8 cellular contexts compared by ENCODE assay signal in the genomic region with DNA sequence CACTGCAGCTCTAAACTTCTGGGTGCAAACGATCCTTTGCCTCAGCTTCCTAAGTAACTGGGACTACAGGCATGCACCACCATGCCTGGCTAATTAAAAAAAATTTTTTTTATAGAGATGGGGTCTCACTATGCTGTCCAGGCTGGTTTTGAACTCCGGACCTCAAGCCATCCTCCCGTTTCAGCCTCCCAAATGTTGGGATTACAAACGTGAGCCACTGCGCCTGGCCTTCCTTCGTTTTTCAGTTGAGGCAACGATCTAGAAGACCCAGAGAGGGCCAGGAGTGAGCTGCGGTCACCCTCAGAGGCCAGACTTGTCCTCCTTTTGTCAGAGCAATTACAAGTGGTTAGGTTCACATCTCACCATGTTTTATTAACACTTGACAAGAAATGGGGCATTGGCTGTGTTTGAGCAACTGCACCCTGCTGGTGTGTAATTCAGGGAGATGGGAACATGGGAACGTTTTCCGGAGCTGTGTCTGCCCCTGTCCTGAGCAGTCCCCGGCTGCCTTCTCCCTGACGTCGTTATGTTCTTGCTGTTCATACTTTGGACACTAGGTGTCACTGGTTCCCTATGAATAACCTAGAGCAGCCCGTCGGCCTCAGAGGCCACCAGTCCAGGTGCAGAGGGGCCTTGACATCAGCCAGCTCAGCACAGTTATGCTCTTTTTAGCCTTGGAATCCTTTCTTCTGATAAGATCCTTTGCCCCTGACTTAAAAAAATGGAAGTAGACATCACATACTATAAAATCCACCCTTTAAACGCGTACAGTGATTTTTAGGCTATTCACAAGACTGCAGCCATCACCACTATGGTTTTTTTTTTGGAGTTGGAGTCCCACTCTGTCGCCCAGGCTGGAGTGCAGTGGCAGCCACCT.
DNase-seq lines count a peak whose midpoint lies in the region; ATAC-seq and TF ChIP-seq lines count a peak whose summit lies in the region.

No MANE protein-coding gene starts in this region.

- H3K27ac ChIP-seq in KMS-11 (no peak overlapping the region), Peyer's patch (no peak overlapping the region), upper lobe of right lung (no peak overlapping the region)

- H3K36me3 Mint-ChIP-seq in activated T-cell treated with anti-CD3 and anti-CD28 coated beads, Interleukin-2, amount 50 U/mL, for 72 hours (ENCODE audit: insufficient read depth in 2 of 2), result peaks cover 0 to 5% of the 10 kb centered on the region in 2 donors

- intact Hi-C loops in upper lobe of right lung (cut with DNase I), result no loop called here

- TF ChIP-seq POLR2A in Peyer's patch (IDR thresholded peaks at IDR 0.05), result no peak

- H3K9me3 Mint-ChIP-seq in activated T-cell treated with anti-CD3 and anti-CD28 coated beads, Interleukin-2, amount 50 U/mL, for 72 hours, result peaks cover 3 to 8% of the 10 kb centered on the region in 2 donors

- H3K4me3 Mint-ChIP-seq in activated T-cell treated with anti-CD3 and anti-CD28 coated beads, Interleukin-2, amount 50 U/mL, for 72 hours, result no peak overlapping the region

- H3K4me1 Mint-ChIP-seq in activated T-cell treated with anti-CD3 and anti-CD28 coated beads, Interleukin-2, amount 50 U/mL, for 72 hours (ENCODE audit: low read depth), result no peaks in the 10 kb centered on the region

- H3K79me2 ChIP-seq in KMS-11 (ENCODE audit: insufficient read depth, low read depth), result no peaks in the 10 kb centered on the region

- TF ChIP-seq CTCF in KMS-11 (conservative IDR thresholded peaks at IDR 0.05; ENCODE audit: low read depth, low read length), result peak; percentile 87
- TF ChIP-seq CTCF in Peyer's patch (IDR thresholded peaks at IDR 0.05), result peak; percentile 24 to 76 (median 68)
- peak; percentile 87 for TF ChIP-seq CTCF in upper lobe of right lung (IDR thresholded peaks at IDR 0.05)

- H3K36me3 ChIP-seq in KMS-11 (ENCODE audit: insufficient read depth) (no peaks in the 10 kb centered on the region), Peyer's patch (no peaks in the 10 kb centered on the region), upper lobe of right lung (no peaks in the 10 kb centered on the region)

- H3K4me3 ChIP-seq in KMS-11 (IDR thresholded peaks at IDR 0.05; ENCODE audit: insufficient read depth, low read depth, low read length), result no peak overlapping the region
- no peak overlapping the region for H3K4me3 ChIP-seq in Peyer's patch
- no peak overlapping the region for H3K4me3 ChIP-seq in upper lobe of right lung

- H3K4me1 ChIP-seq in KMS-11 (ENCODE audit: low read depth, poor library complexity, severe bottlenecking) (no peaks in the 10 kb centered on the region), Peyer's patch (no peaks in the 10 kb centered on the region), upper lobe of right lung (no peaks in the 10 kb centered on the region)

- H3K27ac Mint-ChIP-seq in activated T-cell treated with anti-CD3 and anti-CD28 coated beads, Interleukin-2, amount 50 U/mL, for 72 hours, result no peak overlapping the region

- H3K9ac ChIP-seq in KMS-11, result no peak overlapping the region

- peaks cover 0 to 4% (median 0%) of the 10 kb centered on the region in 4 donors for H3K9me3 ChIP-seq in Peyer's patch
- no peaks in the 10 kb centered on the region for H3K9me3 ChIP-seq in upper lobe of right lung

- H2AFZ ChIP-seq in KMS-11 (ENCODE audit: low read depth), result 0 out of 2 replicates have a peak overlapping the region, but pooled peaks have one; percentile 12

- no peak overlapping the region for H3K4me2 ChIP-seq in KMS-11

- H3K27me3 ChIP-seq in KMS-11 (ENCODE audit: insufficient read depth, low read depth) (no peaks in the 10 kb centered on the region), Peyer's patch (no peaks in the 10 kb centered on the region), upper lobe of right lung (peaks cover 11% of the 10 kb centered on the region)

- H4K20me1 ChIP-seq in KMS-11 (ENCODE audit: insufficient read depth), result no peaks in the 10 kb centered on the region

- DNase-seq in ELR (ENCODE audit: low read depth), result peak; percentile 72
- DNase-seq in Peyer's patch, result peak; percentile 34 to 65 (median 54)
- DNase-seq in activated T-cell treated with anti-CD3 and anti-CD28 coated beads, Interleukin-2, amount 50 U/mL, for 72 hours, result peak; percentile 43 to 67
- peak; percentile 50 for DNase-seq in fibroblast of the conjunctiva (ENCODE audit: low read depth)
- DNase-seq in occipital lobe (lab: John Stamatoyannopoulos, UW), result peak; percentile 27
- peak; percentile 67 for DNase-seq in upper lobe of right lung

- H3K27me3 Mint-ChIP-seq in activated T-cell treated with anti-CD3 and anti-CD28 coated beads, Interleukin-2, amount 50 U/mL, for 72 hours (ENCODE audit: low read depth), result peaks cover 12% of the 10 kb centered on the region

- ATAC-seq in GM21723 (IDR thresholded peaks at IDR 0.05; ENCODE audit: unreplicated experiment) (peak; percentile 97), upper lobe of right lung (peak; percentile 97)
- ATAC-seq in activated T-cell treated with anti-CD3 and anti-CD28 coated beads, Interleukin-2, amount 50 U/mL, for 72 hours (replicated peaks in 1 of 2), result peak; percentile 72 to 80
